In genomic region chr2:160207271-160207670, GRCh38 we compare ENCODE assay signal across 18 cellular contexts. TPM values are rescaled to one million over a fixed set of nuclear protein-coding genes. Genes with fewer than 3 reads are reported as not detected.
A peak's percentile ranks its signal among the peaks of the same experiment; 100 is the strongest.
DNase-seq lines count a peak whose midpoint lies in the region; ATAC-seq, FAIRE-seq and TF ChIP-seq lines count a peak whose summit lies in the region.
"Had no signal": no experiment of that assay in that cellular context is flagged by ENCODE, and none has a peak within 500 bp of the region (broad histone marks: within the 10 kb centered on the region; RNA-seq: fewer than 3 reads in every experiment).

No MANE protein-coding gene starts in this region.

- no peak overlapping the region for H3K4me3 Mint-ChIP-seq in osteocyte (ENCODE audit: unreplicated experiment)
- no peak overlapping the region for H3K4me3 Mint-ChIP-seq in effector memory CD8-positive, alpha-beta T cell
- H3K4me3 Mint-ChIP-seq: activated CD4-positive, alpha-beta memory T cell treated with anti-CD3 and anti-CD28 coated beads for 36 hours; GM23338 had no signal

- H3F3A ChIP-seq in SK-N-SH (replicated peaks; ENCODE audit: insufficient read depth) = peaks cover 62% of the 10 kb centered on the region

- H3K36me3 ChIP-seq in SK-N-SH (replicated peaks in 1 of 2; ENCODE audit: control insufficient read depth in 1 of 2, insufficient read depth in 2 of 2, low read length in 1 of 2) (no peaks in the 10 kb centered on the region), endothelial cell of umbilical vein (ENCODE audit: control insufficient read depth in 2 of 2, extremely low read depth in 1 of 2, insufficient read depth in 2 of 2, low read length in 2 of 2) (no peaks in the 10 kb centered on the region), uterus (no peaks in the 10 kb centered on the region)
- H3K36me3 ChIP-seq: MG63 had no signal

- no peak for FAIRE-seq in endothelial cell of umbilical vein (lab: Jason Lieb, UNC)
- FAIRE-seq: colon had no signal

- H3K27me3 Mint-ChIP-seq in osteocyte (ENCODE audit: unreplicated experiment) = no peaks in the 10 kb centered on the region
- H3K27me3 Mint-ChIP-seq in effector memory CD8-positive, alpha-beta T cell = peaks cover 0 to 6% of the 10 kb centered on the region in 2 donors
- H3K27me3 Mint-ChIP-seq: activated CD4-positive, alpha-beta memory T cell treated with anti-CD3 and anti-CD28 coated beads for 36 hours had no signal

- no peaks in the 10 kb centered on the region for H3K9me3 Mint-ChIP-seq in osteocyte (ENCODE audit: unreplicated experiment)
- no peaks in the 10 kb centered on the region for H3K9me3 Mint-ChIP-seq in effector memory CD8-positive, alpha-beta T cell
- H3K9me3 Mint-ChIP-seq: activated CD4-positive, alpha-beta memory T cell treated with anti-CD3 and anti-CD28 coated beads for 36 hours; stimulated activated naive CD8-positive, alpha-beta T cell treated with anti-CD3 and anti-CD28 coated beads, Interleukin-15, amount 100 ng/mL, for 72 hours had no signal

- no peak overlapping the region for H2AFZ ChIP-seq in SK-N-SH (ENCODE audit: low read depth)
- no peak overlapping the region for H2AFZ ChIP-seq in endothelial cell of umbilical vein (ENCODE audit: low read depth, low read length)

- intact Hi-C loops in endothelial cell of umbilical vein (cut with micrococcal nuclease) (loop anchor here (5.0 kb wide), 3 partner anchors 165 to 870 kb away; no protein-coding TSS in a partner anchor), uterus (cut with DNase I; ENCODE audit: low total_unique reads) (no loop called here)

- POLR2A ChIA-PET in SK-N-SH (lab: Yijun Ruan, JAX) = no interaction called here
- POLR2A ChIA-PET in endothelial cell of umbilical vein (lab: Charles Lee) = no interaction called here

- dilution Hi-C loops in endothelial cell of umbilical vein (cut with MboI; ENCODE audit: extremely low pct_ligation_motif_present, low sequenced_read_pairs) = no loop called here

- no peak for TF ChIP-seq RAD21 in SK-N-SH (IDR thresholded peaks at IDR 0.05; ENCODE audit: low read length)

- H3K9ac ChIP-seq in SK-N-SH = peak overlapping the region; percentile 73
- H3K9ac ChIP-seq in endothelial cell of umbilical vein (replicated peaks; ENCODE audit: extremely low read depth, insufficient read depth, low read length) = peak overlapping the region; percentile 68
- H3K9ac ChIP-seq: parathyroid adenoma had no signal

- ATAC-seq in SK-N-SH treated with all-trans-retinoic acid at 6 μM for 48 hours = no peak
- no peak for ATAC-seq in GM19328 (IDR thresholded peaks at IDR 0.05; ENCODE audit: unreplicated experiment)
- ATAC-seq in effector memory CD8-positive, alpha-beta T cell (replicated peaks) = no peak
- ATAC-seq: GM23338 had no signal

- H4K20me1 ChIP-seq in SK-N-SH (ENCODE audit: insufficient read depth) (no peaks in the 10 kb centered on the region), endothelial cell of umbilical vein (replicated peaks; ENCODE audit: control insufficient read depth, extremely low read depth, insufficient read depth, low read length) (no peaks in the 10 kb centered on the region)

- H3K36me3 Mint-ChIP-seq in osteocyte (ENCODE audit: unreplicated experiment) = no peaks in the 10 kb centered on the region
- no peaks in the 10 kb centered on the region for H3K36me3 Mint-ChIP-seq in effector memory CD8-positive, alpha-beta T cell (ENCODE audit: insufficient read depth)
- H3K36me3 Mint-ChIP-seq: activated CD4-positive, alpha-beta memory T cell treated with anti-CD3 and anti-CD28 coated beads for 36 hours had no signal

- no TSS peak for BruUV-seq in endothelial cell of umbilical vein (replicated peaks; lab: Mats Ljungman, UMichigan)

- 72% methylated on average over 4 of the region's 4 CpGs for WGBS in SK-N-SH (ENCODE audit: low lambda C conversion rate)

- H3K4me2 ChIP-seq in SK-N-SH (peak overlapping the region; percentile 70), endothelial cell of umbilical vein (ENCODE audit: insufficient read depth, low read length) (peak overlapping the region; percentile 22)
- H3K4me2 ChIP-seq: GM23338 had no signal

- TF ChIP-seq POLR2A in endothelial cell of umbilical vein (IDR thresholded peaks at IDR 0.05; ENCODE audit: low read depth, low read length) = no peak
- TF ChIP-seq POLR2A in uterus (IDR thresholded peaks at IDR 0.05) = no peak

- DNase-seq in SK-N-SH = no peak
- DNase-seq in endothelial cell of umbilical vein (ENCODE audit: low read depth, low spot score) = no peak
- DNase-seq in osteocyte (ENCODE audit: extremely low spot score, unreplicated experiment) = no peak
- no peak for DNase-seq in uterus
- no peak for DNase-seq in medulla oblongata (ENCODE audit: extremely low spot score)
- no peak for DNase-seq in effector memory CD8-positive, alpha-beta T cell
- DNase-seq: activated CD4-positive, alpha-beta memory T cell treated with anti-CD3 and anti-CD28 coated beads for 36 hours; activated naive CD4-positive, alpha-beta T cell; NCI-H2171; stimulated activated CD4-positive, alpha-beta T cell treated with anti-CD3 and anti-CD28 coated beads, Interleukin-2, amount 100 ng/mL, for 48 hours; stimulated activated naive CD8-positive, alpha-beta T cell treated with anti-CD3 and anti-CD28 coated beads, Interleukin-15, amount 100 ng/mL, for 72 hours had no signal

- H3K4me1 ChIP-seq in SK-N-SH (ENCODE audit: control insufficient read depth in 1 of 2, insufficient read depth in 2 of 2, low read depth in 1 of 2, low read length in 1 of 2) = peaks cover 26 to 61% of the 10 kb centered on the region in 2 experiments
- peaks cover 58% of the 10 kb centered on the region for H3K4me1 ChIP-seq in endothelial cell of umbilical vein (ENCODE audit: control insufficient read depth, extremely low read depth, insufficient read depth, low read length)
- H3K4me1 ChIP-seq in uterus = peaks cover 5% of the 10 kb centered on the region in 2 donors

- H3K27ac ChIP-seq in SK-N-SH (ENCODE audit: low read depth in 2 of 2, low read length in 1 of 2) (peak overlapping the region; percentile 95 to 97), endothelial cell of umbilical vein (ENCODE audit: insufficient read depth, low read depth, low read length) (peak overlapping the region; percentile 91), uterus (peak overlapping the region; percentile 65 to 73)
- H3K27ac ChIP-seq: 22Rv1 had no signal

- H3K27me3 ChIP-seq in SK-N-SH (ENCODE audit: insufficient read depth) = no peaks in the 10 kb centered on the region
- no peaks in the 10 kb centered on the region for H3K27me3 ChIP-seq in endothelial cell of umbilical vein (ENCODE audit: control insufficient read depth in 2 of 2, insufficient read depth in 2 of 2, low read length in 2 of 2)
- no peaks in the 10 kb centered on the region for H3K27me3 ChIP-seq in uterus
- H3K27me3 ChIP-seq: MG63 had no signal

- CTCF ChIA-PET in SK-N-SH (lab: Yijun Ruan, JAX) = interaction anchor here (2.4 kb wide), 1 partner anchor 19 kb away, joined by 10 read pairs; no protein-coding TSS in a partner anchor
- CTCF ChIA-PET in endothelial cell of umbilical vein (lab: Charles Lee) = interaction anchor here (1.0 to 7.8 kb wide), 8 partner anchors 12 to 98 kb away, joined by 3 to 84 read pairs (median 8); no protein-coding TSS in a partner anchor

- H3K4me1 Mint-ChIP-seq in osteocyte (ENCODE audit: unreplicated experiment) = peaks cover 87% of the 10 kb centered on the region
- peaks cover 9 to 13% of the 10 kb centered on the region in 2 donors for H3K4me1 Mint-ChIP-seq in effector memory CD8-positive, alpha-beta T cell (ENCODE audit: low read depth in 2 of 2)
- H3K4me1 Mint-ChIP-seq: GM23338 had no signal

- TF ChIP-seq CTCF in SK-N-SH (IDR thresholded peaks at IDR 0.05) (no peak), endothelial cell of umbilical vein (IDR thresholded peaks at IDR 0.05; ENCODE audit: extremely low read depth in 1 of 2, insufficient read depth in 1 of 2, low read depth in 1 of 2, low read length in 2 of 2) (no peak), osteocyte (IDR thresholded peaks at IDR 0.05) (no peak), uterus (IDR thresholded peaks at IDR 0.05) (no peak)

- H3K79me2 ChIP-seq in SK-N-SH (ENCODE audit: insufficient read depth) = no peaks in the 10 kb centered on the region
- H3K79me2 ChIP-seq in endothelial cell of umbilical vein (ENCODE audit: control insufficient read depth, insufficient read depth, low read length) = no peaks in the 10 kb centered on the region
- H3K79me2 ChIP-seq: parathyroid adenoma had no signal

- peak overlapping the region in 1 of 2 experiments; percentile 48; a peak in 1 of 4 replicates for H3K4me3 ChIP-seq in SK-N-SH (ENCODE audit: low read depth in 2 of 2, low read length in 1 of 2)
- no peak overlapping the region for H3K4me3 ChIP-seq in endothelial cell of umbilical vein (replicated peaks in 1 of 3; ENCODE audit: insufficient read depth in 1 of 3, low read depth in 1 of 3, low read length in 3 of 3)
- no peak overlapping the region for H3K4me3 ChIP-seq in uterus
- H3K4me3 ChIP-seq: GM23338 had no signal

- no peak for TF ChIP-seq EP300 in SK-N-SH (IDR thresholded peaks at IDR 0.05; ENCODE audit: borderline replicate concordance in 1 of 2, low read depth in 1 of 2, low read length in 1 of 2)

- peak overlapping the region; percentile 96 for H3K27ac Mint-ChIP-seq in osteocyte (ENCODE audit: unreplicated experiment)
- no peak overlapping the region for H3K27ac Mint-ChIP-seq in effector memory CD8-positive, alpha-beta T cell
- H3K27ac Mint-ChIP-seq: activated CD4-positive, alpha-beta memory T cell treated with anti-CD3 and anti-CD28 coated beads for 36 hours; GM23338 had no signal

- H3K9me2 ChIP-seq in SK-N-SH = no peaks in the 10 kb centered on the region

- no peaks in the 10 kb centered on the region for H3K9me1 ChIP-seq in endothelial cell of umbilical vein (replicated peaks; ENCODE audit: control insufficient read depth, extremely low read depth, insufficient read depth, low read length)

- H3K9me3 ChIP-seq in SK-N-SH (no peaks in the 10 kb centered on the region), endothelial cell of umbilical vein (replicated peaks; ENCODE audit: control insufficient read depth, insufficient read depth, low read length) (no peaks in the 10 kb centered on the region), uterus (no peaks in the 10 kb centered on the region)
- H3K9me3 ChIP-seq: MG63 had no signal

RNA-seq across cellular contexts. Expression of gene ITGB6, which starts 7.2 kb away (rescaled TPM):
- polyA plus RNA-seq in SK-N-SH (2012; rRNA removed) = 0.10 and 0.13 TPM in 2 replicates
- 0.13 and 0.15 TPM in 2 replicates for polyA plus RNA-seq in SK-N-SH (2012; cell fraction: cytosol; rRNA removed)
- polyA plus RNA-seq in SK-N-SH (2012; cell fraction: nucleus; rRNA removed) = 0.26 TPM in 2 replicates
- total RNA-seq in endothelial cell of umbilical vein = not detected in 2 replicates
- 0.03 and 0.05 TPM in 2 replicates for polyA plus RNA-seq in endothelial cell of umbilical vein
- 0.03 and 0.04 TPM in 2 replicates for polyA plus RNA-seq in endothelial cell of umbilical vein (2011; cell fraction: cytosol; rRNA removed)
- polyA plus RNA-seq in endothelial cell of umbilical vein (2011; cell fraction: nucleus; rRNA removed) = 0.11 and 0.13 TPM in 2 replicates
- polyA plus RNA-seq in endothelial cell of umbilical vein (2012) = 0.05 TPM in 2 replicates
- not detected in 2 replicates for polyA minus RNA-seq in endothelial cell of umbilical vein
- polyA minus RNA-seq in endothelial cell of umbilical vein (2011; cell fraction: cytosol; rRNA and poly(A)+ RNA removed) = not detected
- 0.14 TPM in 1 of 2 replicates, not detected in the other for polyA minus RNA-seq in endothelial cell of umbilical vein (2011; cell fraction: nucleus; rRNA and poly(A)+ RNA removed)
- 0.13 TPM in 2 replicates for total RNA-seq in osteocyte
- total RNA-seq in uterus = 1 to 10 TPM in 1 of 4 donors, under 1 TPM in 1, not detected in 2; 0.59 to 1.5 TPM
- total RNA-seq: activated CD4-positive, alpha-beta memory T cell treated with anti-CD3 and anti-CD28 coated beads for 36 hours; GM23338 had no signal
- polyA plus RNA-seq: GM23338 had no signal
